ENCODE assay signal across 17 cellular contexts in the genomic region with DNA sequence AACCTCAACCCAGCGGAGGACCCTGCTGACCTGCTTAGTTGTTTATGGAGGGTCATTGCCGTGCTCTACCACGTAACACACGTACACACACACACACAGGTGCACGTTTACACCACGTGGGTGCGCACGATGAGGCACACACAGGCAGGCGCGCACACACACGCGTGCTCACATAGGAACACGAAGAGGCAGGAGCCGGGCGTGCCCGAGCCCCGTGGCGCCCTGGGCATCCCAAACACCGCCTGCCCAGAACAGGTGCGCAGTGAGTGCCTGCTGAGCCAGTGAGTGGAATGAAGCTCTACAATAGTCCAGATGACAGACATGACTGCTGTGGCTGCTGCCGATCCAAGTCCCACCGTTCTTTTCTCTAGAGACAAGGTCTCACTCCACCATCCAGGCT. TPM values are rescaled to one million over a fixed set of nuclear protein-coding genes. Genes with fewer than 3 reads are reported as not detected.
DNase-seq lines count a peak whose midpoint lies in the region; ATAC-seq and TF ChIP-seq lines count a peak whose summit lies in the region.
"Had no signal": no experiment of that assay in that cellular context is flagged by ENCODE, and none has a peak within 500 bp of the region (broad histone marks: within the 10 kb centered on the region; RNA-seq: fewer than 3 reads in every experiment).

No MANE protein-coding gene starts in this region.

- peaks cover 7% of the 10 kb centered on the region; the same call in 1 of the 2 replicates for H3K4me1 Mint-ChIP-seq in HFFc6 (ENCODE audit: low read depth)
- H3K4me1 Mint-ChIP-seq in CD8-positive, alpha-beta T cell (ENCODE audit: low read depth): peaks cover 7% of the 10 kb centered on the region

- H3K36me3 ChIP-seq in HEK293 (ENCODE audit: control insufficient read depth in 2 of 2, insufficient read depth in 1 of 2, low read length in 2 of 2) (no peaks in the 10 kb centered on the region), hepatocyte (replicated peaks; ENCODE audit: insufficient read depth, low read depth) (no peaks in the 10 kb centered on the region)
- H3K36me3 ChIP-seq in CD8-positive, alpha-beta T cell (ENCODE audit: insufficient read depth, low read length): no peaks in the 10 kb centered on the region
- H3K36me3 ChIP-seq: cardiac muscle cell, gastrocnemius medialis, Peyer's patch had no signal

- H3K4me3 Mint-ChIP-seq in HFFc6: no peak overlapping the region
- H3K4me3 Mint-ChIP-seq in CD8-positive, alpha-beta T cell: no peak overlapping the region
- H3K4me3 Mint-ChIP-seq: effector memory CD8-positive, alpha-beta T cell; WTC11 had no signal

- DNase-seq in AG04450 (ENCODE audit: low read depth, low spot score): no peak
- DNase-seq in NCI-H69 (lab: John Stamatoyannopoulos, UW): peak; percentile 81
- no peak for DNase-seq in hepatocyte (ENCODE audit: low spot score)
- no peak for DNase-seq in HFFc6
- no peak for DNase-seq in CD8-positive, alpha-beta T cell
- DNase-seq in EL: no peak
- DNase-seq: effector memory CD8-positive, alpha-beta T cell; NCI-H2227 treated with DMSO at 0.1 percent for 48 hours had no signal

- H3K27ac ChIP-seq in AG04450 (ENCODE audit: low read depth, low read length) (peak overlapping the region; percentile 11), HEK293 (ENCODE audit: extremely low read depth, low read depth, low read length) (no peak overlapping the region), hepatocyte (peak overlapping the region; percentile 85)
- no peak overlapping the region for H3K27ac ChIP-seq in CD8-positive, alpha-beta T cell (ENCODE audit: low read depth, low read length)
- H3K27ac ChIP-seq: cardiac muscle cell, gastrocnemius medialis, Peyer's patch had no signal

- H3K9me3 Mint-ChIP-seq in HFFc6: peaks cover 26% of the 10 kb centered on the region
- H3K9me3 Mint-ChIP-seq in CD8-positive, alpha-beta T cell: peaks cover 5% of the 10 kb centered on the region

- POLR2A ChIA-PET in AG04450 (lab: Yijun Ruan, JAX): no interaction called here
- POLR2A ChIA-PET in HEK293 (lab: Yijun Ruan, JAX): interaction anchor here (0.6 to 4.3 kb wide), 3 partner anchors 22 to 201 kb away, joined by 4 to 33 read pairs (median 5); partner anchors contain the start of genes SHC2 and TPGS1
- POLR2A ChIA-PET in CD8-positive, alpha-beta T cell (lab: Charles Lee): no interaction called here

- 88% methylated on average over 22 of the region's 22 CpGs for WGBS in hepatocyte (ENCODE audit: low lambda C conversion rate, missing lambda C conversion rate)

- H3K79me2 ChIP-seq in hepatocyte: no peaks in the 10 kb centered on the region

- no peak overlapping the region for H3K4me3 ChIP-seq in AG04450 (ENCODE audit: low read depth, low read length)
- H3K4me3 ChIP-seq in HEK293 (ENCODE audit: low read depth, low read length): no peak overlapping the region
- no peak overlapping the region for H3K4me3 ChIP-seq in hepatocyte
- no peak overlapping the region for H3K4me3 ChIP-seq in CD8-positive, alpha-beta T cell (ENCODE audit: low read depth, low read length)
- H3K4me3 ChIP-seq: cardiac muscle cell, gastrocnemius medialis, GM12878, HAP-1, Peyer's patch had no signal

- peaks cover 8% of the 10 kb centered on the region for H3K36me3 Mint-ChIP-seq in HFFc6 (ENCODE audit: low read depth)
- no peaks in the 10 kb centered on the region for H3K36me3 Mint-ChIP-seq in CD8-positive, alpha-beta T cell

- H3K4me1 ChIP-seq in HEK293 (ENCODE audit: control insufficient read depth, insufficient read depth, low read length) (no peaks in the 10 kb centered on the region), hepatocyte (ENCODE audit: insufficient read depth) (peaks cover 12% of the 10 kb centered on the region)
- peaks cover 6% of the 10 kb centered on the region for H3K4me1 ChIP-seq in CD8-positive, alpha-beta T cell (ENCODE audit: insufficient read depth, low read length)

- H4K20me1 ChIP-seq in hepatocyte (ENCODE audit: insufficient read depth, poor library complexity, severe bottlenecking): no peaks in the 10 kb centered on the region

- H3K4me2 ChIP-seq in hepatocyte: peak overlapping the region; percentile 55

- no peaks in the 10 kb centered on the region for H3K9me2 ChIP-seq in hepatocyte (replicated peaks; ENCODE audit: insufficient read depth)

- peaks cover 5% of the 10 kb centered on the region for H3K27me3 Mint-ChIP-seq in HFFc6 (ENCODE audit: insufficient read depth)
- H3K27me3 Mint-ChIP-seq in CD8-positive, alpha-beta T cell (ENCODE audit: low read depth): peaks cover 9% of the 10 kb centered on the region

- no peak for TF ChIP-seq CTCF in AG04450 (IDR thresholded peaks at IDR 0.05; ENCODE audit: low read depth, low read length)
- TF ChIP-seq CTCF in HEK293 (tag by site-specific recombination; IDR thresholded peaks at IDR 0.05): no peak
- no peak for TF ChIP-seq CTCF in hepatocyte (IDR thresholded peaks at IDR 0.05; ENCODE audit: poor library complexity)
- no peak for TF ChIP-seq CTCF in HFFc6 (IDR thresholded peaks at IDR 0.05)
- no peak for TF ChIP-seq CTCF in CD8-positive, alpha-beta T cell (IDR thresholded peaks at IDR 0.05)

- intact Hi-C loops in CD8-positive, alpha-beta T cell (cut with DNase I, micrococcal nuclease): loop anchor here in 1 of 2 experiments (5.0 to 10.0 kb wide), 2 partner anchors 140 to 312 kb away; partner anchors contain the start of genes MIER2 and PTBP1

- ATAC-seq in CD8-positive, alpha-beta T cell: no peak
- ATAC-seq in GM18520 (IDR thresholded peaks at IDR 0.05; ENCODE audit: unreplicated experiment): no peak
- ATAC-seq: effector memory CD8-positive, alpha-beta T cell; GM12878; WTC11 had no signal

- CTCF ChIA-PET in AG04450 (lab: Charles Lee) (no interaction called here), HEK293 (lab: Yijun Ruan, JAX) (interaction anchor here (0.7 to 1.2 kb wide), 2 partner anchors 10 to 22 kb away, joined by 3 to 10 read pairs; no protein-coding TSS in a partner anchor)
- CTCF ChIA-PET in CD8-positive, alpha-beta T cell (lab: Charles Lee): interaction anchor here (0.7 to 0.8 kb wide), 2 partner anchors 25 to 47 kb away, joined by 3 read pairs; no protein-coding TSS in a partner anchor

- peaks cover 21% of the 10 kb centered on the region for H3K9me3 ChIP-seq in AG04450 (ENCODE audit: control insufficient read depth, insufficient read depth, low read length)
- H3K9me3 ChIP-seq in HEK293 (ENCODE audit: control insufficient read depth, insufficient read depth, low read depth, low read length): no peaks in the 10 kb centered on the region
- H3K9me3 ChIP-seq in hepatocyte (ENCODE audit: low read depth): no peaks in the 10 kb centered on the region
- H3K9me3 ChIP-seq in CD8-positive, alpha-beta T cell (ENCODE audit: low read length): no peaks in the 10 kb centered on the region
- H3K9me3 ChIP-seq: gastrocnemius medialis, HAP-1 had no signal

- no peak overlapping the region for H2AFZ ChIP-seq in hepatocyte

- H3K27me3 ChIP-seq in AG04450 (ENCODE audit: control insufficient read depth, insufficient read depth, low read length): no peaks in the 10 kb centered on the region
- H3K27me3 ChIP-seq in hepatocyte: no peaks in the 10 kb centered on the region
- H3K27me3 ChIP-seq in CD8-positive, alpha-beta T cell (ENCODE audit: insufficient read depth, low read length): no peaks in the 10 kb centered on the region
- H3K27me3 ChIP-seq: cardiac muscle cell, Peyer's patch had no signal

- no peak overlapping the region for H3K27ac Mint-ChIP-seq in HFFc6
- H3K27ac Mint-ChIP-seq in CD8-positive, alpha-beta T cell: no peak overlapping the region
- H3K27ac Mint-ChIP-seq: effector memory CD8-positive, alpha-beta T cell; WTC11 had no signal

TF ChIP-seq in HEK293, 187 proteins besides CTCF, POLR2A, EP300 and RAD21 (continues in another document):
- no peak for TF ChIP-seq ZNF580 (tag by site-specific recombination; IDR thresholded peaks at IDR 0.05)
- TF ChIP-seq SALL2 (tag by site-specific recombination; IDR thresholded peaks at IDR 0.05; ENCODE audit: borderline replicate concordance): no peak
- peak; percentile 67 for TF ChIP-seq ZNF157 (tag by site-specific recombination; IDR thresholded peaks at IDR 0.05)
- no peak for TF ChIP-seq ZNF174 (tag by site-specific recombination; IDR thresholded peaks at IDR 0.05)
- no peak; the same call in 1 of the 2 replicates for TF ChIP-seq ZNF341 (tag by site-specific recombination; IDR thresholded peaks at IDR 0.05; ENCODE audit: low read depth)

RNA-seq across cellular contexts. Expression of gene MADCAM1, which starts 11.2 kb away (rescaled TPM):
- polyA plus RNA-seq in AG04450 (2011; rRNA removed) (not detected in 2 replicates), hepatocyte (1.8 and 2.9 TPM in 2 replicates)
- polyA minus RNA-seq in AG04450 (2011; rRNA and poly(A)+ RNA removed): 0.14 TPM in 1 of 2 replicates, not detected in the other
- 1.2 and 4.0 TPM in 2 replicates for total RNA-seq in hepatocyte
- under 1 TPM; 0.11 to 0.47 (median 0.21) TPM for total RNA-seq in HFFc6 (2021; fragmentation: NEBNext Ultra II Directional; extraction: Animal tissue kit (Norgen Biotek cat#: 25700))
- under 1 TPM in 1 of 2 experiments, not detected in 1; 0.19 TPM for total RNA-seq in CD8-positive, alpha-beta T cell

RNA-seq across cellular contexts. Expression of gene TPGS1, which starts 22.2 kb away (rescaled TPM):
- polyA plus RNA-seq in AG04450 (2011; rRNA removed) (2.6 and 4.1 TPM in 2 replicates), hepatocyte (61.0 and 69.0 TPM in 2 replicates)
- 1.2 and 1.3 TPM in 2 replicates for polyA minus RNA-seq in AG04450 (2011; rRNA and poly(A)+ RNA removed)
- total RNA-seq in hepatocyte: 35.8 and 44.9 TPM in 2 replicates
- 10 to 100 TPM; 20.2 to 24.7 (median 21.1) TPM for total RNA-seq in HFFc6 (2021; fragmentation: NEBNext Ultra II Directional; extraction: Animal tissue kit (Norgen Biotek cat#: 25700))
- total RNA-seq in CD8-positive, alpha-beta T cell: 10 to 100 TPM; 17.3 to 19.5 TPM

RNA-seq across cellular contexts. Expression of gene SHC2, which starts 24.3 kb away (rescaled TPM):
- 1.3 and 2.2 TPM in 2 replicates for polyA plus RNA-seq in AG04450 (2011; rRNA removed)
- polyA minus RNA-seq in AG04450 (2011; rRNA and poly(A)+ RNA removed): 0.65 and 1.7 TPM in 2 replicates
- total RNA-seq in hepatocyte: 50.3 and 50.8 TPM in 2 replicates
- 111 and 127 TPM in 2 replicates for polyA plus RNA-seq in hepatocyte
- not detected for total RNA-seq in HFFc6 (2021; fragmentation: NEBNext Ultra II Directional; extraction: Animal tissue kit (Norgen Biotek cat#: 25700))
- total RNA-seq in CD8-positive, alpha-beta T cell: 1 to 10 TPM; 6.1 to 6.6 TPM
- total RNA-seq: activated CD8-positive, alpha-beta memory T cell treated with anti-CD3 and anti-CD28 coated beads for 36 hours had no signal
- polyA plus RNA-seq: GM12878 had no signal

RNA-seq across cellular contexts. Expression of gene CDC34, which starts 46.4 kb away (rescaled TPM):
- polyA plus RNA-seq in AG04450 (2011; rRNA removed) (34.0 and 54.0 TPM in 2 replicates), hepatocyte (196 and 197 TPM in 2 replicates)
- 24.5 and 30.8 TPM in 2 replicates for polyA minus RNA-seq in AG04450 (2011; rRNA and poly(A)+ RNA removed)
- total RNA-seq in hepatocyte: 89.9 and 105 TPM in 2 replicates
- total RNA-seq in HFFc6 (2021; fragmentation: NEBNext Ultra II Directional; extraction: Animal tissue kit (Norgen Biotek cat#: 25700)): 10 to 100 TPM; 63.8 to 79.9 (median 64.6) TPM
- 10 to 100 TPM; 37.1 to 45.8 TPM for total RNA-seq in CD8-positive, alpha-beta T cell

RNA-seq across cellular contexts. Expression of gene GZMM, which starts 58.7 kb away (rescaled TPM):
- polyA plus RNA-seq in AG04450 (2011; rRNA removed): not detected in 2 replicates
- polyA minus RNA-seq in AG04450 (2011; rRNA and poly(A)+ RNA removed): not detected in 2 replicates
- total RNA-seq in hepatocyte: not detected in 2 replicates
- not detected in 2 replicates for polyA plus RNA-seq in hepatocyte
- total RNA-seq in HFFc6 (2021; fragmentation: NEBNext Ultra II Directional; extraction: Animal tissue kit (Norgen Biotek cat#: 25700)): under 1 TPM in 1 of 6 experiments, not detected in 5; 0.24 TPM
- total RNA-seq in CD8-positive, alpha-beta T cell: 100 to 1,000 TPM; 117 to 119 TPM
- total RNA-seq: cardiac muscle cell had no signal

Comparison
In these comparisons a context has a peak if more than half of its experiments do, and no peak if none do; other contexts are left out.
1. H3K27ac ChIP-seq: peak in AG04450 (single experiment) and hepatocyte (single experiment); none in HEK293 (single experiment) and CD8-positive, alpha-beta T cell (single experiment).
2. RNA of gene SHC2, which starts 24.3 kb away (total RNA-seq): 50.3 to 50.8 TPM in hepatocyte and 6.1 to 6.6 TPM in CD8-positive, alpha-beta T cell; not detected in HFFc6; every median in the first group is over 4 times any median in the second.